22 cellular contexts compared by ENCODE assay signal in the genomic region with DNA sequence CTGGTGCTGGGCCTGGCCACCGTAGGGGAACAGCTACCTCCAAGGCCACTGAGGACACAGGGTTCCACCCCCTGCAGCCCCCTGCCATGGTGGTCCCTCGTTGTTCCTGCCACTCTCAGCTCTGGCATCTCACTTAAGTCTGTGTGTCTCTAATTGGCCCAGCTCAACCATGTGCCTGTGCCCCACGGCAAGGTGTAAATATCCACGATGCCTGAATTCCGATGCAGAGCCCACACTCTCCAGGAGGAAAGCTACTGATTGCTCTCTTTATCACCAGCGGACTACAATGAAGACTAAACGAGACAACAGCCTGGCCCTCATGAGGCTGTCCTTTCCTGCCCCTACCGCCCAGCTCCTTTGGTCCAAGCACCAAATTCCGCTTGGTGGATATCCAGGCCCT. TPM values are rescaled to one million over a fixed set of nuclear protein-coding genes. Genes with fewer than 3 reads are reported as not detected.
"Had no signal": no experiment of that assay in that cellular context is flagged by ENCODE, and none has a peak within 500 bp of the region (broad histone marks: within the 10 kb centered on the region; RNA-seq: fewer than 3 reads in every experiment).

No MANE protein-coding gene starts in this region.

- H3K4me3 Mint-ChIP-seq: memory B cell; natural killer cell treated with Interleukin-12 subunit alpha and Interleukin-12 subunit beta and Interleukin-15 and Interleukin-18, amount 100 ng/mL, for 72 hours had no signal

- ATAC-seq: left ventricle myocardium superior; natural killer cell treated with Interleukin-12 subunit alpha and Interleukin-12 subunit beta and Interleukin-15 and Interleukin-18, amount 100 ng/mL, for 72 hours; psoas muscle; right cardiac atrium had no signal

- H3K27me3 ChIP-seq: adrenal gland, transverse colon, uterus had no signal

- H3K27ac ChIP-seq: adrenal gland, psoas muscle, transverse colon, uterus had no signal

- DNase-seq: activated CD4-positive, alpha-beta T cell treated with anti-CD3 and anti-CD28 coated beads, Interleukin-2, amount 50 U/mL, for 1 hour; activated CD4-positive, CD25-positive, alpha-beta regulatory T cell treated with anti-CD3 and anti-CD28 coated beads, Interleukin-2, amount 50 U/mL, for 72 hours; activated CD8-positive, alpha-beta memory T cell treated with anti-CD3 and anti-CD28 coated beads, Interleukin-2, amount 50 U/mL, for 48 hours; activated effector memory CD4-positive, alpha-beta T cell treated with anti-CD3 and anti-CD28 coated beads, Interleukin-2, amount 50 U/mL, for 16 hours; activated naive CD4-positive, alpha-beta T cell treated with anti-CD3 and anti-CD28 coated beads, Interleukin-2, amount 50 U/mL, for 16 hours; activated T-cell treated with anti-CD3 and anti-CD28 coated beads, Interleukin-2, amount 50 U/mL, for 48 hours; adrenal gland; dermis blood vessel endothelial cell; foreskin fibroblast; left ventricle myocardium superior; psoas muscle; T-helper 1 cell; T1000; transverse colon; uterus had no signal

- H3K27ac Mint-ChIP-seq: memory B cell; natural killer cell treated with Interleukin-12 subunit alpha and Interleukin-12 subunit beta and Interleukin-15 and Interleukin-18, amount 100 ng/mL, for 72 hours had no signal

- H3K4me1 ChIP-seq: adrenal gland, psoas muscle, uterus had no signal

- H3K27me3 Mint-ChIP-seq: stimulated activated naive CD8-positive, alpha-beta T cell treated with anti-CD3 and anti-CD28 coated beads, Interleukin-15, Interleukin-2, amounts not matched to agents 100 ng/mL and 50 ng/mL, for 24 hours had no signal

- H3K36me3 Mint-ChIP-seq: memory B cell; natural killer cell treated with Interleukin-12 subunit alpha and Interleukin-12 subunit beta and Interleukin-15 and Interleukin-18, amount 100 ng/mL, for 72 hours had no signal

- H3K36me3 ChIP-seq: adrenal gland, transverse colon, uterus had no signal

- H3K9me3 Mint-ChIP-seq: memory B cell; natural killer cell treated with Interleukin-12 subunit alpha and Interleukin-12 subunit beta and Interleukin-15 and Interleukin-18, amount 100 ng/mL, for 72 hours; stimulated activated naive CD8-positive, alpha-beta T cell treated with anti-CD3 and anti-CD28 coated beads, Interleukin-15, Interleukin-2, amounts not matched to agents 100 ng/mL and 50 ng/mL, for 24 hours had no signal

- H3K9me3 ChIP-seq: adrenal gland, psoas muscle, transverse colon, uterus had no signal

- H3K4me3 ChIP-seq: adrenal gland, psoas muscle, transverse colon, uterus had no signal

RNA-seq across cellular contexts. Expression of gene CHRNA1, which starts 17.0 kb away (rescaled TPM):
- total RNA-seq: bronchial epithelial cell; kidney epithelial cell; left ventricle myocardium superior; natural killer cell treated with Interleukin-12 subunit alpha and Interleukin-12 subunit beta and Interleukin-15 and Interleukin-18, amount 100 ng/mL, for 72 hours; osteoblast; uterus had no signal
- polyA plus RNA-seq: adrenal gland had no signal
